Comparison of ENCODE assay signal across 17 cellular contexts in the genomic region with DNA sequence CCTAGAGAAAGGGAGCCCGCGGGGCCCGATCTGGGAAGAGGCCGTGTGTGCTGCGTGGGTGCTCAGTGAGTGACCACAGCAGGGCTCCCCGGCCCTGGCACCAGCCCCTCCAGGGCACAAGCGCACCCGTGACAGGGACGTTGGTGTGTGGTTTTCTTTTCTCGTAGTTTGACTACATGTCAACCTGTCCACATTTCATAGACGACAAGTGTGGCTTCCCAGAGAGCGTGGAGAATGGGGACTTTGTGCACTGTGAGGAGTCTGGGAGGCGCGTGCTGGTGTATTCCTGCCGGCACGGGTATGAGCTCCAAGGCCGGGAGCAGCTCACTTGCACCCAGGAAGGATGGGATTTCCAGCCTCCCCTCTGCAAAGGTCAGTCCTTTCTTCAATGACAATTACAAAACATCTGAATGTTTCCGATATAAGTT.
"Had no signal": no experiment of that assay in that cellular context is flagged by ENCODE, and none has a peak within 500 bp of the region (broad histone marks: within the 10 kb centered on the region; RNA-seq: fewer than 3 reads in every experiment).

No MANE protein-coding gene starts in this region.

- DNase-seq: activated CD4-positive, alpha-beta T cell treated with anti-CD3 and anti-CD28 coated beads, Interleukin-2, amount 10 ng/mL, durations not matched to agents 24 days and 14 days; activated naive CD8-positive, alpha-beta T cell treated with anti-CD3 and anti-CD28 coated beads for 36 hours; amniotic stem cell; dermis blood vessel endothelial cell; effector memory CD4-positive, alpha-beta T cell; kidney glomerular epithelial cell; mesenchymal stem cell; natural killer cell; stimulated activated CD4-positive, alpha-beta T cell treated with anti-CD3 and anti-CD28 coated beads, Interleukin-2, amount 100 ng/mL, for 24 hours; T1000; trophoblast cell had no signal

- H3K27ac Mint-ChIP-seq: activated CD4-positive, alpha-beta T cell treated with anti-CD3 and anti-CD28 coated beads, Interleukin-2, amount 10 ng/mL, durations not matched to agents 24 days and 14 days; activated naive CD8-positive, alpha-beta T cell treated with anti-CD3 and anti-CD28 coated beads for 36 hours; natural killer cell; stimulated activated naive CD8-positive, alpha-beta T cell treated with anti-CD3 and anti-CD28 coated beads, Interleukin-15, Interleukin-2, amounts not matched to agents 100 ng/mL and 50 ng/mL, for 24 hours had no signal

- FAIRE-seq: endothelial cell of umbilical vein had no signal

- H3K4me3 ChIP-seq: esophagus muscularis mucosa, gastroesophageal sphincter, heart left ventricle had no signal

- H3K4me3 Mint-ChIP-seq: activated CD4-positive, alpha-beta T cell treated with anti-CD3 and anti-CD28 coated beads, Interleukin-2, amount 10 ng/mL, durations not matched to agents 24 days and 14 days; activated naive CD8-positive, alpha-beta T cell treated with anti-CD3 and anti-CD28 coated beads for 36 hours; natural killer cell; stimulated activated naive CD8-positive, alpha-beta T cell treated with anti-CD3 and anti-CD28 coated beads, Interleukin-15, Interleukin-2, amounts not matched to agents 100 ng/mL and 50 ng/mL, for 24 hours had no signal

- H3K27me3 ChIP-seq: gastroesophageal sphincter, neutrophil had no signal

- H3K36me3 ChIP-seq: gastroesophageal sphincter, neutrophil had no signal

- ATAC-seq: gastroesophageal sphincter, heart left ventricle, natural killer cell had no signal

- H3K4me1 Mint-ChIP-seq: activated CD4-positive, alpha-beta T cell treated with anti-CD3 and anti-CD28 coated beads, Interleukin-2, amount 10 ng/mL, durations not matched to agents 24 days and 14 days; activated naive CD8-positive, alpha-beta T cell treated with anti-CD3 and anti-CD28 coated beads for 36 hours; natural killer cell had no signal

- H3K9me3 ChIP-seq: esophagus muscularis mucosa, gastroesophageal sphincter, heart left ventricle, neutrophil had no signal

- H3K9me3 Mint-ChIP-seq: activated CD4-positive, alpha-beta T cell treated with anti-CD3 and anti-CD28 coated beads, Interleukin-2, amount 10 ng/mL, durations not matched to agents 24 days and 14 days; activated naive CD8-positive, alpha-beta T cell treated with anti-CD3 and anti-CD28 coated beads for 36 hours; natural killer cell; stimulated activated naive CD8-positive, alpha-beta T cell treated with anti-CD3 and anti-CD28 coated beads, Interleukin-15, Interleukin-2, amounts not matched to agents 100 ng/mL and 50 ng/mL, for 24 hours had no signal

- H3K27ac ChIP-seq: esophagus muscularis mucosa, gastroesophageal sphincter, heart left ventricle, neutrophil had no signal

- H3K36me3 Mint-ChIP-seq: activated naive CD8-positive, alpha-beta T cell treated with anti-CD3 and anti-CD28 coated beads for 36 hours; natural killer cell had no signal

- H3K27me3 Mint-ChIP-seq: activated CD4-positive, alpha-beta T cell treated with anti-CD3 and anti-CD28 coated beads, Interleukin-2, amount 10 ng/mL, durations not matched to agents 24 days and 14 days; activated naive CD8-positive, alpha-beta T cell treated with anti-CD3 and anti-CD28 coated beads for 36 hours; stimulated activated naive CD8-positive, alpha-beta T cell treated with anti-CD3 and anti-CD28 coated beads, Interleukin-15, Interleukin-2, amounts not matched to agents 100 ng/mL and 50 ng/mL, for 24 hours had no signal

- H3K4me1 ChIP-seq: gastroesophageal sphincter, heart left ventricle had no signal
